Comparison of ENCODE assay signal across 22 cellular contexts in genomic region chr11:127108838-127109237, GRCh38.
"Had no signal": no experiment of that assay in that cellular context is flagged by ENCODE, and none has a peak within 500 bp of the region (broad histone marks: within the 10 kb centered on the region; RNA-seq: fewer than 3 reads in every experiment).

No MANE protein-coding gene starts in this region.

- H3K9me3 ChIP-seq: SJSA1 had no signal

- H3K27ac ChIP-seq: SJSA1, SK-N-MC had no signal

- H3K27me3 ChIP-seq: SJSA1 had no signal

- H3K4me3 ChIP-seq: SJSA1, SK-N-MC had no signal

- FAIRE-seq: RCC 7860 had no signal

- H3K36me3 ChIP-seq: SJSA1 had no signal

- DNase-seq: KBM-7, MV-4-11, NCI-H1048, NCI-H1105, NCI-H1417, NCI-H1436 treated with DMSO at 0.1 percent for 48 hours, NCI-H1694, NCI-H187 treated with DMSO at 0.1 percent for 48 hours, NCI-H2081, NCI-H2107, NCI-H2227 treated with DMSO at 0.1 percent for 48 hours, NCI-H524, NCI-H526 treated with DMSO at 0.1 percent for 48 hours, NCI-H748 treated with DMSO at 0.1 percent for 48 hours, Right ventricle myocardium superior, RPMI8226, SIG-M5, SW 1271, T-cell had no signal

- H3K4me1 ChIP-seq: SJSA1 had no signal

- ATAC-seq: T-cell had no signal
